ENCODE assay signal across 8 cellular contexts in the genomic region with DNA sequence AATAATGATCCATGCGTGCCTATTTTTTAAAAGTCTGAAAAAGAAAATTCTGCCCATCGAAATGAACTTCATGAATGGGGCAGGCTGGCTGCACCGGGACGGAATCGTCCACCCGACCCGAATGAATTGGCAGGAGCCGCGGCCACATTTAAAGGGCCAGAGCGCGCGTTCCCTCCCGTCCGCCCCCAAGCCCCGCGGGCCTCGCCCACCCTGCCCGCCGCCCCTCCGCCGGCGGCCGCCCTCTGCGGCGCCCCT. TPM values are rescaled to one million over a fixed set of nuclear protein-coding genes. Genes with fewer than 3 reads are reported as not detected.
DNase-seq lines count a peak whose midpoint lies in the region; ATAC-seq, FAIRE-seq and TF ChIP-seq lines count a peak whose summit lies in the region.

No MANE protein-coding gene starts in this region.

- H3K36me3 Mint-ChIP-seq in stimulated activated effector memory CD8-positive, alpha-beta T cell treated with anti-CD3 and anti-CD28 coated beads, Interleukin-12 subunit alpha, Interleukin-12 subunit beta, amount 100 ng/mL, for 72 hours, result peaks cover 63% of the 10 kb centered on the region

- peak; percentile 10 for ATAC-seq in Right ventricle myocardium superior (ENCODE audit: poor library complexity)
- peak; percentile 5 for ATAC-seq in stimulated activated effector memory CD8-positive, alpha-beta T cell treated with anti-CD3 and anti-CD28 coated beads, Interleukin-12 subunit alpha, Interleukin-12 subunit beta, amount 100 ng/mL, for 72 hours

- no peaks in the 10 kb centered on the region for H3K9me3 ChIP-seq in SJCRH30 (replicated peaks)

- H3K27me3 ChIP-seq in SJCRH30, result no peaks in the 10 kb centered on the region

- peaks cover 52% of the 10 kb centered on the region for H3K4me1 Mint-ChIP-seq in stimulated activated effector memory CD8-positive, alpha-beta T cell treated with anti-CD3 and anti-CD28 coated beads, Interleukin-12 subunit alpha, Interleukin-12 subunit beta, amount 100 ng/mL, for 72 hours

- peak overlapping the region; percentile 81 for H3K4me3 Mint-ChIP-seq in stimulated activated effector memory CD8-positive, alpha-beta T cell treated with anti-CD3 and anti-CD28 coated beads, Interleukin-12 subunit alpha, Interleukin-12 subunit beta, amount 100 ng/mL, for 72 hours

- H3K36me3 ChIP-seq in SJCRH30, result no peaks in the 10 kb centered on the region

- FAIRE-seq in H54 (lab: Jason Lieb, UNC), result no peak

- H3K4me1 ChIP-seq in SJCRH30, result no peaks in the 10 kb centered on the region

- peak; percentile 34 for DNase-seq in EL
- peak; percentile 61 for DNase-seq in H54 (ENCODE audit: insufficient read length, low spot score)
- DNase-seq in SJCRH30, result no peak
- no peak for DNase-seq in Right ventricle myocardium superior
- peak in 1 of 2 donors; percentile 84 for DNase-seq in stimulated activated effector memory CD8-positive, alpha-beta T cell treated with anti-CD3 and anti-CD28 coated beads, Interleukin-12 subunit alpha, Interleukin-12 subunit beta, amount 100 ng/mL, for 72 hours (ENCODE audit: low spot score in 2 of 2)
- no peak for DNase-seq in NCI-H1436 treated with DMSO at 0.1 percent for 48 hours (lab: John Stamatoyannopoulos, UW)
- no peak for DNase-seq in NOMO-1 (lab: John Stamatoyannopoulos, UW; ENCODE audit: unreplicated experiment in 2 of 2)
- no peak for DNase-seq in SK-N-DZ (ENCODE audit: low spot score)

- H3K27ac Mint-ChIP-seq in stimulated activated effector memory CD8-positive, alpha-beta T cell treated with anti-CD3 and anti-CD28 coated beads, Interleukin-12 subunit alpha, Interleukin-12 subunit beta, amount 100 ng/mL, for 72 hours, result peak overlapping the region; percentile 95

- H3K9me3 Mint-ChIP-seq in stimulated activated effector memory CD8-positive, alpha-beta T cell treated with anti-CD3 and anti-CD28 coated beads, Interleukin-12 subunit alpha, Interleukin-12 subunit beta, amount 100 ng/mL, for 72 hours, result no peaks in the 10 kb centered on the region

- H3K4me3 ChIP-seq in SJCRH30, result peak overlapping the region; percentile 70

- peak overlapping the region; percentile 61 for H3K27ac ChIP-seq in SJCRH30

- TF ChIP-seq POLR2A in H54 (IDR thresholded peaks at IDR 0.05; ENCODE audit: low read depth, low read length), result no peak

- intact Hi-C loops in Right ventricle myocardium superior (cut with DNase I), result no loop called here

RNA-seq across cellular contexts. Expression of a gene that starts 0.3 kb away (rescaled TPM):
- total RNA-seq in SJCRH30 (2014; rRNA removed; shearing (Covaris generic)), result 0.53 and 1.2 TPM in 2 replicates
- total RNA-seq in Right ventricle myocardium superior, result 0.83 TPM
- 61.7 and 63.5 TPM in 2 replicates for polyA plus RNA-seq in SK-N-DZ (2014; cell fraction: cytosol; rRNA removed)
- polyA plus RNA-seq in SK-N-DZ (2014; cell fraction: nucleus; rRNA removed), result 52.1 and 84.8 TPM in 2 replicates

Comparison
In these comparisons a context has a peak if more than half of its experiments do, and no peak if none do; other contexts are left out.
1. DNase-seq: peak in EL (single experiment) and H54 (single experiment); none in SJCRH30 (0 of 2), Right ventricle myocardium superior (single experiment), NCI-H1436 treated with DMSO at 0.1 percent for 48 hours (single experiment), NOMO-1 (0 of 2) and SK-N-DZ (single experiment).